1 cellular context compared by ENCODE assay signal in the genomic region with DNA sequence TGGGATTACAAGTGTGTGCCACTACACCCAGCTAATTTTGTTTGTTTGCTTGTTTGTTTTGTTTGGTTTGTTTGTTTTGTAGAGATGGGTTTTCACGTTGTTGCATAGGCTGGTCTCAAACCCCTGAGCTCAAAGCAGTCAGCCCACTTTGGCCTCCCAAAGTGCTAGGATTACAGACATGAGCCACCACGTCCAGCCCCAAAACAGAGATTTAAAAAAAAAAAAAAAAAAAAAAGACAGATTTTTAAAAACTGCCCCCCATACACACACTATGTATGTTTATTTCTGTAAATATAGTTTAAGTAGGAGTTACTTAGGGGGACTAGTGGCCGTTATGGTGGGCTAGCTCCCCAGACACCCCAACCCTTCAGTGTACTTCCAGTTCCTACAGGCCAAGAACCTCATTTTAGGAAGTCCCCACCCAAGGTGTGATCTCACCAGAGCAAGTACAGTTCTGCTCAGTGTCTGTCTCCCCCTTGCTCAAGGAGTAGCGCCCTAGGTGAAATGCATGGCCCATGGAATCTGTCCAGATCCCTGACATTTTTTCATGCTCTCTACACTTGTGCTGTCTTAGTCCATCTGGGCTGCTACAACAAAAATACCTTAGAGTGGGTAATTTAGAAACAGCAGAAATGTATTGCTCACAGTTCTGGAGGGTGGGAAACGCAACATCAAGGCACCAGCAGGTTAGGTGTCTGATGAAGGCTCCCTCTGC.
TF ChIP-seq lines count a peak whose summit lies in the region.

No MANE protein-coding gene starts in this region.

TF ChIP-seq in H1, 55 proteins besides CTCF, POLR2A, EP300 and RAD21:
- TF ChIP-seq SP2 (IDR thresholded peaks at IDR 0.05; ENCODE audit: low read length) = no peak
- TF ChIP-seq CREB1 (IDR thresholded peaks at IDR 0.05) = no peak
- no peak for TF ChIP-seq SP1 (IDR thresholded peaks at IDR 0.05; ENCODE audit: low read depth, low read length)
- TF ChIP-seq NANOG (IDR thresholded peaks at IDR 0.05; ENCODE audit: insufficient read depth, low read depth, low read length, poor library complexity, severe bottlenecking) = no peak
- no peak for TF ChIP-seq TCF12 (IDR thresholded peaks at IDR 0.05; ENCODE audit: low read depth, low read length)
- no peak for TF ChIP-seq RNF2 (IDR thresholded peaks at IDR 0.05; ENCODE audit: borderline replicate concordance, low read depth, low read length, missing control alignments, poor library complexity, severe bottlenecking)
- no peak for TF ChIP-seq SIN3A (conservative IDR thresholded peaks at IDR 0.05 in 1 of 2, IDR thresholded peaks at IDR 0.05 in 1 of 2; ENCODE audit: low read depth in 1 of 2, low read length in 2 of 2)
- no peak for TF ChIP-seq TAF1 (IDR thresholded peaks at IDR 0.05; ENCODE audit: low read depth, low read length)
